In genomic region chr11:121452609-121453150, GRCh38 we compare ENCODE assay signal across 8 cellular contexts.
DNase-seq lines count a peak whose midpoint lies in the region; ATAC-seq and TF ChIP-seq lines count a peak whose summit lies in the region.

TSS of gene SORL1-AS1 (minus strand) at chr11:121452967.

- H4K8ac ChIP-seq in trophoblast cell (ENCODE audit: low read depth, low read length), result peak within 1 kb of the TSS; percentile 67

- H3K4me3 ChIP-seq in NB4 (ENCODE audit: low read depth, low read length) (peak within 1 kb of the TSS; percentile 74), fibroblast of mammary gland (ENCODE audit: control insufficient read depth, low read depth, low read length) (peak within 1 kb of the TSS; percentile 33), trophoblast cell (ENCODE audit: low read depth, low read length) (peak within 1 kb of the TSS; percentile 86)

- H2BK120ac ChIP-seq in trophoblast cell (ENCODE audit: insufficient read depth, low read length, poor library complexity), result peak within 1 kb of the TSS; percentile 35

- H2AFZ ChIP-seq in trophoblast cell (ENCODE audit: insufficient read depth, low read length, poor library complexity), result peak within 1 kb of the TSS; percentile 72

- H2BK5ac ChIP-seq in trophoblast cell (ENCODE audit: low read depth, low read length, poor library complexity), result no peak within 1 kb of the TSS

- no peak within 1 kb of the TSS for H3K23ac ChIP-seq in trophoblast cell (ENCODE audit: low read length)

- H2BK12ac ChIP-seq in trophoblast cell (ENCODE audit: low read length), result peak within 1 kb of the TSS; percentile 62

- peaks cover 0 to 29% of the 10 kb centered on the region in 2 experiments for H3K4me1 ChIP-seq in trophoblast cell (ENCODE audit: control insufficient read depth in 1 of 2, insufficient read depth in 2 of 2, low read length in 2 of 2)

- H4K91ac ChIP-seq in trophoblast cell (ENCODE audit: low read depth, low read length), result peak within 1 kb of the TSS; percentile 83

- TF ChIP-seq POLR2A in NB4 (IDR thresholded peaks at IDR 0.05; ENCODE audit: extremely low read depth, insufficient read length), result no peak

- no CpG with 5 or more reads among the region's 21 CpGs for WGBS in trophoblast cell (ENCODE audit: extremely low coverage, insufficient coverage, insufficient read length)

- peak within 1 kb of the TSS; percentile 70 for H3K18ac ChIP-seq in trophoblast cell (ENCODE audit: low read length)

- TF ChIP-seq CTCF in NB4 (IDR thresholded peaks at IDR 0.05; ENCODE audit: low read depth, low read length), result no peak
- no peak for TF ChIP-seq CTCF in fibroblast of mammary gland (conservative IDR thresholded peaks at IDR 0.05; ENCODE audit: control insufficient read depth, insufficient read depth, low read depth, low read length)

- H3K27ac ChIP-seq in trophoblast cell (ENCODE audit: low read depth, low read length), result no peak within 1 kb of the TSS

- DNase-seq in COR-L47 (lab: John Stamatoyannopoulos, UW) (peak; percentile 45), NB4 (ENCODE audit: low read depth) (peak; percentile 50), fibroblast of mammary gland (ENCODE audit: low read depth) (no peak), trophoblast cell (peak in 1 of 2 donors; percentile 10), midbrain (lab: John Stamatoyannopoulos, UW) (no peak), GF-D8 (lab: John Stamatoyannopoulos, UW) (no peak)
- DNase-seq in activated CD8-positive, alpha-beta memory T cell treated with anti-CD3 and anti-CD28 coated beads, Interleukin-2, amount 50 U/mL, for 48 hours, result peak; percentile 70

- peak within 1 kb of the TSS; percentile 55 for H3K4ac ChIP-seq in trophoblast cell (ENCODE audit: low read depth, low read length)

- H3K79me2 ChIP-seq in trophoblast cell (ENCODE audit: control insufficient read depth, insufficient read depth, low read length, poor library complexity), result peaks cover 2% of the 10 kb centered on the region

- H3K9me3 ChIP-seq in trophoblast cell (ENCODE audit: insufficient read depth, low read depth, low read length), result no peaks in the 10 kb centered on the region

- H3K9ac ChIP-seq in trophoblast cell (ENCODE audit: low read length), result peak within 1 kb of the TSS; percentile 36

- peaks cover 5% of the 10 kb centered on the region for H3K79me1 ChIP-seq in trophoblast cell (ENCODE audit: low read length)

- peak within 1 kb of the TSS; percentile 17 for H4K12ac ChIP-seq in trophoblast cell (ENCODE audit: low read depth, low read length)

- peak; percentile 25 for ATAC-seq in GM21717 (IDR thresholded peaks at IDR 0.05; ENCODE audit: unreplicated experiment)

- no peak within 1 kb of the TSS for H2AK5ac ChIP-seq in trophoblast cell (ENCODE audit: low read length)

- no peaks in the 10 kb centered on the region for H3K36me3 ChIP-seq in trophoblast cell (ENCODE audit: control insufficient read depth in 1 of 2, insufficient read depth in 2 of 2, low read length in 2 of 2)

- H3K14ac ChIP-seq in trophoblast cell (ENCODE audit: low read length), result peak within 1 kb of the TSS; percentile 81

- no peaks in the 10 kb centered on the region for H3K27me3 ChIP-seq in trophoblast cell (ENCODE audit: insufficient read depth, low read length)

- peak within 1 kb of the TSS; percentile 98 for H3K4me2 ChIP-seq in trophoblast cell (ENCODE audit: low read length)

Comparison
In these comparisons a context has a peak if more than half of its experiments do, and no peak if none do; other contexts are left out.
1. DNase-seq: peak in COR-L47 (single experiment), NB4 (single experiment) and activated CD8-positive, alpha-beta memory T cell treated with anti-CD3 and anti-CD28 coated beads, Interleukin-2, amount 50 U/mL, for 48 hours (single experiment); none in fibroblast of mammary gland (single experiment), midbrain (single experiment) and GF-D8 (single experiment).
2. H3K4me3 ChIP-seq: peak in every context shown above with its lines; median percentile 86 in trophoblast cell; 74 in NB4; 33 in fibroblast of mammary gland.